10 cellular contexts compared by ENCODE assay signal in the genomic region with DNA sequence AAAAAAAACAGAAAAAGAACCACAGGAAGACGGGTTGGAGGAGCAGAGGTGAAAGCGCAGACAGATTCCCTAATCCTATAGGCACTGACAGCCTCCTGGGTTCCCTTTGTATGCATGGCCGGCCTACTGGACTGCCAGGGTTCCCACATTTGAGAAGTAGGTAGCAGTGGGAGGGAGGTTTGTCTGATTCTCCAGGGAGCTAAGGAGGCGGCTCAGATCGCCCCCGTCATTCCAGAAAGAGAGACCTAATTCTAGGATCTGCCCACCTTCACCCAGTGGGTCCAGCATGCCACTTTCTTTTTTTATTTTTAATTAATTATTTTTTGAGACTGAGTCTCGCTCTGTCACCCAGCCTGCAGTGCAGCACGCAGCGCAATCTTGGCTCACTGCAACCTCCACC. TPM values are rescaled to one million over a fixed set of nuclear protein-coding genes. Genes with fewer than 3 reads are reported as not detected.
"Had no signal": no experiment of that assay in that cellular context is flagged by ENCODE, and none has a peak within 500 bp of the region (broad histone marks: within the 10 kb centered on the region; RNA-seq: fewer than 3 reads in every experiment).

No MANE protein-coding gene starts in this region.

- H3K4me2 ChIP-seq: KMS-11 had no signal

- ATAC-seq: K562 had no signal

- DNase-seq: IMR-90, KBM-7, KG1 had no signal

- H3K27ac ChIP-seq: HL-60, KMS-11 had no signal

- FAIRE-seq: HepG2, HTR-8/SVneo, K562 had no signal

- H3K4me3 ChIP-seq: K562 had no signal

RNA-seq across cellular contexts. Expression of gene CCL25, which starts 9.7 kb away (rescaled TPM):
- total RNA-seq: HepG2, HT-29, HT1080, IMR-90, K562 had no signal
